Comparison of ENCODE assay signal across 9 cellular contexts in the genomic region with DNA sequence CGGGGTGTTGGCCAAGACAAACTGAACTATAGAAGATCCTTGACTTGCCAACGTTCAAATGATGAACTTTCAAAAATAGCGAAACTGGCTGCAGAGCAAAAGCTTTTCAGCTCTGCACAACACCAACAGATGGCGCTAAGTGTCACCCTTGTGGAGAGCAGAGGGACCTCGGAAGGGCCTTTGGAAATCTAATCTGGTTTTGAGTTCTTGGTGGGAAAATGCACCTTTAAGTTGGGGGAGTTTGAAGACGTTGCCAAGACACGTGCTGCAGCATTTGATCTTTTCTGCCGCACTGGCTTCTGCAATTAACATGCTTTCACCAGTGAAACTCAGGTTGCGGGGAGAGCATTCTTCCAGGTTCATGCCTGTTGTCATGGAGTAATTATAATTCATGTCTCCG. TPM values are rescaled to one million over a fixed set of nuclear protein-coding genes. Genes with fewer than 3 reads are reported as not detected.
DNase-seq lines count a peak whose midpoint lies in the region; ATAC-seq and TF ChIP-seq lines count a peak whose summit lies in the region.
"Had no signal": no experiment of that assay in that cellular context is flagged by ENCODE, and none has a peak within 500 bp of the region (broad histone marks: within the 10 kb centered on the region; RNA-seq: fewer than 3 reads in every experiment).

No MANE protein-coding gene starts in this region.

- H4K20me1 ChIP-seq in neural progenitor cell (ENCODE audit: low read depth) = no peaks in the 10 kb centered on the region

- H3K27me3 Mint-ChIP-seq in brain (peaks cover 11% of the 10 kb centered on the region), neural progenitor cell (ENCODE audit: insufficient read depth, low read depth) (peaks cover 2% of the 10 kb centered on the region)

- no peak overlapping the region for H3K4me2 ChIP-seq in neural progenitor cell

- peak; percentile 17 for DNase-seq in activated CD4-positive, alpha-beta T cell treated with anti-CD3 and anti-CD28 coated beads for 48 hours
- DNase-seq in activated CD4-positive, alpha-beta T cell treated with anti-CD3 and anti-CD28 coated beads for 1 hour = no peak
- DNase-seq in NCI-H146 treated with DMSO at 0.1 percent for 48 hours (lab: John Stamatoyannopoulos, UW; ENCODE audit: unreplicated experiment) (peak; percentile 8), neural progenitor cell (ENCODE audit: low spot score) (peak; percentile 81), NCI-H1092 treated with DMSO at 0.1 percent for 48 hours (lab: John Stamatoyannopoulos, UW) (no peak)

- no peak for ATAC-seq in GM21619 (IDR thresholded peaks at IDR 0.05; ENCODE audit: unreplicated experiment)
- no peak for ATAC-seq in HG02763 (IDR thresholded peaks at IDR 0.05; ENCODE audit: unreplicated experiment)

- H3K27ac Mint-ChIP-seq in brain (peak overlapping the region in 4 of 5 experiments; percentile 4 to 19 (median 12)), neural progenitor cell (no peak overlapping the region)

- H3K36me3 ChIP-seq in neural progenitor cell = no peaks in the 10 kb centered on the region

- H3K36me3 Mint-ChIP-seq in brain (no peaks in the 10 kb centered on the region), neural progenitor cell (no peaks in the 10 kb centered on the region)

- H3K79me2 ChIP-seq in neural progenitor cell (ENCODE audit: low read depth) = no peaks in the 10 kb centered on the region
- H3K79me2 ChIP-seq: parathyroid adenoma had no signal

- no peaks in the 10 kb centered on the region for H3F3A ChIP-seq in neural progenitor cell (ENCODE audit: low read depth)

- no peak overlapping the region for H3K9ac ChIP-seq in neural progenitor cell
- H3K9ac ChIP-seq: parathyroid adenoma had no signal

- no peaks in the 10 kb centered on the region for H3K9me3 ChIP-seq in neural progenitor cell (ENCODE audit: low read depth)

- H3K4me3 ChIP-seq in neural progenitor cell = no peak overlapping the region

- H2AFZ ChIP-seq in neural progenitor cell (replicated peaks) = no peak overlapping the region
- H2AFZ ChIP-seq: parathyroid adenoma had no signal

- H3K4me3 Mint-ChIP-seq in brain (peak overlapping the region in 1 of 5 experiments; percentile 21), neural progenitor cell (no peak overlapping the region)

- TF ChIP-seq CTCF in brain (conservative IDR thresholded peaks at IDR 0.05) (peak; percentile 22 to 67), neural progenitor cell (IDR thresholded peaks at IDR 0.05) (peak; percentile 80)

- peaks cover 5% of the 10 kb centered on the region for H3K4me1 ChIP-seq in neural progenitor cell
- H3K4me1 ChIP-seq: parathyroid adenoma had no signal

- H3K9me3 Mint-ChIP-seq in brain (no peaks in the 10 kb centered on the region), neural progenitor cell (no peaks in the 10 kb centered on the region)

- no peak overlapping the region for H3K27ac ChIP-seq in neural progenitor cell
- H3K27ac ChIP-seq: parathyroid adenoma had no signal

- peaks cover 29% of the 10 kb centered on the region for H3K4me1 Mint-ChIP-seq in brain
- peaks cover 10% of the 10 kb centered on the region for H3K4me1 Mint-ChIP-seq in neural progenitor cell

- H3K27me3 ChIP-seq in neural progenitor cell = no peaks in the 10 kb centered on the region

RNA-seq across cellular contexts. Expression of a gene that starts 26.3 kb away (rescaled TPM):
- 10.3 TPM for polyA plus RNA-seq in brain (ENCODE audit: insufficient read depth, low read depth, low replicate concordance)
- total RNA-seq in neural progenitor cell (ENCODE audit: low replicate concordance) = 57.7 and 70.9 TPM in 2 replicates

Comparison
In these comparisons a context has a peak if more than half of its experiments do, and no peak if none do; other contexts are left out.
1. DNase-seq: peak in activated CD4-positive, alpha-beta T cell treated with anti-CD3 and anti-CD28 coated beads for 48 hours (single experiment), NCI-H146 treated with DMSO at 0.1 percent for 48 hours (single experiment) and neural progenitor cell (single experiment); none in activated CD4-positive, alpha-beta T cell treated with anti-CD3 and anti-CD28 coated beads for 1 hour (single experiment) and NCI-H1092 treated with DMSO at 0.1 percent for 48 hours (single experiment).